In genomic region chr11:8252946-8253345, GRCh38 we compare ENCODE assay signal across 18 cellular contexts. TPM values are rescaled to one million over a fixed set of nuclear protein-coding genes. Genes with fewer than 3 reads are reported as not detected.
DNase-seq lines count a peak whose midpoint lies in the region; ATAC-seq and TF ChIP-seq lines count a peak whose summit lies in the region.
"Had no signal": no experiment of that assay in that cellular context is flagged by ENCODE, and none has a peak within 500 bp of the region (broad histone marks: within the 10 kb centered on the region; RNA-seq: fewer than 3 reads in every experiment).

No MANE protein-coding gene starts in this region.

- H3K9me3 ChIP-seq in neural progenitor cell (ENCODE audit: low read depth), result no peaks in the 10 kb centered on the region
- no peaks in the 10 kb centered on the region for H3K9me3 ChIP-seq in colonic mucosa
- H3K9me3 ChIP-seq: BLaER1 had no signal

- H3K4me3 Mint-ChIP-seq in activated B cell treated with CpG ODN at 0.5 μM for 24 hours, result no peak overlapping the region
- H3K4me3 Mint-ChIP-seq in neural progenitor cell, result no peak overlapping the region
- H3K4me3 Mint-ChIP-seq in type B pancreatic cell, result no peak overlapping the region
- H3K4me3 Mint-ChIP-seq: CD8-positive, alpha-beta memory T cell had no signal

- CTCF ChIA-PET in activated B cell treated with CpG ODN at 0.5 μM for 24 hours (lab: Charles Lee), result no interaction called here

- intact Hi-C loops in activated B cell treated with CpG ODN at 0.5 μM for 24 hours (cut with micrococcal nuclease) (no loop called here), colonic mucosa (cut with DNase I) (no loop called here)

- H3K36me3 Mint-ChIP-seq in activated B cell treated with CpG ODN at 0.5 μM for 24 hours (ENCODE audit: low read depth) (no peaks in the 10 kb centered on the region), neural progenitor cell (no peaks in the 10 kb centered on the region), type B pancreatic cell (no peaks in the 10 kb centered on the region)
- H3K36me3 Mint-ChIP-seq: CD8-positive, alpha-beta memory T cell had no signal

- peak; percentile 30 for DNase-seq in activated effector memory CD4-positive, alpha-beta T cell treated with anti-CD3 and anti-CD28 coated beads, Interleukin-2, amount 50 U/mL, for 16 hours
- no peak for DNase-seq in activated effector memory CD4-positive, alpha-beta T cell treated with Interleukin-2 at 50 U/mL for 16 hours
- DNase-seq in activated B cell treated with CpG ODN at 0.5 μM for 24 hours (peak; percentile 4), neural progenitor cell (ENCODE audit: low spot score) (no peak), type B pancreatic cell (ENCODE audit: extremely low spot score, unreplicated experiment) (peak; percentile 47), colonic mucosa (no peak)
- DNase-seq: CD8-positive, alpha-beta memory T cell; DMS79; H7; MV-4-11; NCI-H1417; NCI-H1930; NCI-H69; RPMI8226 had no signal

- peaks cover 74% of the 10 kb centered on the region for H3K79me2 ChIP-seq in neural progenitor cell (ENCODE audit: low read depth)

- H2AFZ ChIP-seq in neural progenitor cell (replicated peaks), result no peak overlapping the region

- H3K27ac ChIP-seq in neural progenitor cell, result no peak overlapping the region
- no peak overlapping the region for H3K27ac ChIP-seq in colonic mucosa
- H3K27ac ChIP-seq: BLaER1 had no signal

- H3K4me1 ChIP-seq in neural progenitor cell (no peaks in the 10 kb centered on the region), colonic mucosa (no peaks in the 10 kb centered on the region)

- no peak overlapping the region for H3K9ac ChIP-seq in neural progenitor cell
- H3K9ac ChIP-seq in colonic mucosa (ENCODE audit: low read depth in 2 of 2, low read length in 2 of 2), result no peak overlapping the region
- H3K9ac ChIP-seq: BLaER1 had no signal

- H3K4me3 ChIP-seq in neural progenitor cell (no peak overlapping the region), colonic mucosa (no peak overlapping the region)
- H3K4me3 ChIP-seq: BLaER1, K562 had no signal

- H3K27me3 Mint-ChIP-seq in activated B cell treated with CpG ODN at 0.5 μM for 24 hours (peaks cover 2% of the 10 kb centered on the region), neural progenitor cell (ENCODE audit: insufficient read depth, low read depth) (peaks cover 10% of the 10 kb centered on the region), type B pancreatic cell (peaks cover 21% of the 10 kb centered on the region)

- H3F3A ChIP-seq in neural progenitor cell (ENCODE audit: low read depth), result no peaks in the 10 kb centered on the region

- ATAC-seq in activated B cell treated with CpG ODN at 0.5 μM for 24 hours (ENCODE audit: low read depth) (no peak), HG02623 (IDR thresholded peaks at IDR 0.05; ENCODE audit: unreplicated experiment) (no peak)
- ATAC-seq: K562 had no signal

- H3K27me3 ChIP-seq in neural progenitor cell (no peaks in the 10 kb centered on the region), colonic mucosa (no peaks in the 10 kb centered on the region)
- H3K27me3 ChIP-seq: BLaER1 had no signal

- no peak overlapping the region for H3K4me2 ChIP-seq in neural progenitor cell
- H3K4me2 ChIP-seq: BLaER1 had no signal

- POLR2A ChIA-PET in activated B cell treated with CpG ODN at 0.5 μM for 24 hours (lab: Charles Lee), result no interaction called here

- H4K20me1 ChIP-seq in neural progenitor cell (ENCODE audit: low read depth), result no peaks in the 10 kb centered on the region
- H4K20me1 ChIP-seq: BLaER1 had no signal

- no peak overlapping the region for H3K27ac Mint-ChIP-seq in activated B cell treated with CpG ODN at 0.5 μM for 24 hours
- H3K27ac Mint-ChIP-seq in neural progenitor cell, result peak overlapping the region; percentile 66
- H3K27ac Mint-ChIP-seq in type B pancreatic cell, result no peak overlapping the region
- H3K27ac Mint-ChIP-seq: CD8-positive, alpha-beta memory T cell had no signal

- H3K9me3 Mint-ChIP-seq in activated B cell treated with CpG ODN at 0.5 μM for 24 hours, result no peaks in the 10 kb centered on the region
- no peaks in the 10 kb centered on the region for H3K9me3 Mint-ChIP-seq in neural progenitor cell
- H3K9me3 Mint-ChIP-seq in type B pancreatic cell, result no peaks in the 10 kb centered on the region
- H3K9me3 Mint-ChIP-seq: CD8-positive, alpha-beta memory T cell had no signal

- TF ChIP-seq CTCF in activated B cell treated with CpG ODN at 0.5 μM for 24 hours (IDR thresholded peaks at IDR 0.05), result no peak
- TF ChIP-seq CTCF in neural progenitor cell (IDR thresholded peaks at IDR 0.05), result no peak
- no peak for TF ChIP-seq CTCF in type B pancreatic cell (conservative IDR thresholded peaks at IDR 0.05)
- no peak for TF ChIP-seq CTCF in colonic mucosa (IDR thresholded peaks at IDR 0.05)

- no peaks in the 10 kb centered on the region for H3K36me3 ChIP-seq in neural progenitor cell
- no peaks in the 10 kb centered on the region for H3K36me3 ChIP-seq in colonic mucosa
- H3K36me3 ChIP-seq: BLaER1 had no signal

- H3K4me1 Mint-ChIP-seq in activated B cell treated with CpG ODN at 0.5 μM for 24 hours (no peaks in the 10 kb centered on the region), neural progenitor cell (peaks cover 6% of the 10 kb centered on the region), type B pancreatic cell (ENCODE audit: unreplicated experiment) (no peaks in the 10 kb centered on the region)
- H3K4me1 Mint-ChIP-seq: CD8-positive, alpha-beta memory T cell had no signal

RNA-seq across cellular contexts. Expression of gene LMO1, which starts 10.7 kb away (rescaled TPM):
- not detected in 2 replicates for total RNA-seq in activated B cell treated with CpG ODN at 0.5 μM for 24 hours
- 2.9 and 6.2 TPM in 2 replicates for total RNA-seq in neural progenitor cell (ENCODE audit: low replicate concordance)
- total RNA-seq in type B pancreatic cell (ENCODE audit: low replicate concordance), result 2.1 and 2.7 TPM in 2 replicates
- not detected for total RNA-seq in colonic mucosa
- total RNA-seq: CD8-positive, alpha-beta memory T cell; G401; K562 had no signal

Comparison
In these comparisons a context has a peak if more than half of its experiments do, and no peak if none do; other contexts are left out.
1. DNase-seq: peak in activated effector memory CD4-positive, alpha-beta T cell treated with anti-CD3 and anti-CD28 coated beads, Interleukin-2, amount 50 U/mL, for 16 hours (single experiment), activated B cell treated with CpG ODN at 0.5 μM for 24 hours (single experiment) and type B pancreatic cell (single experiment); none in activated effector memory CD4-positive, alpha-beta T cell treated with Interleukin-2 at 50 U/mL for 16 hours (single experiment), neural progenitor cell (single experiment) and colonic mucosa (single experiment).